In the genomic region with DNA sequence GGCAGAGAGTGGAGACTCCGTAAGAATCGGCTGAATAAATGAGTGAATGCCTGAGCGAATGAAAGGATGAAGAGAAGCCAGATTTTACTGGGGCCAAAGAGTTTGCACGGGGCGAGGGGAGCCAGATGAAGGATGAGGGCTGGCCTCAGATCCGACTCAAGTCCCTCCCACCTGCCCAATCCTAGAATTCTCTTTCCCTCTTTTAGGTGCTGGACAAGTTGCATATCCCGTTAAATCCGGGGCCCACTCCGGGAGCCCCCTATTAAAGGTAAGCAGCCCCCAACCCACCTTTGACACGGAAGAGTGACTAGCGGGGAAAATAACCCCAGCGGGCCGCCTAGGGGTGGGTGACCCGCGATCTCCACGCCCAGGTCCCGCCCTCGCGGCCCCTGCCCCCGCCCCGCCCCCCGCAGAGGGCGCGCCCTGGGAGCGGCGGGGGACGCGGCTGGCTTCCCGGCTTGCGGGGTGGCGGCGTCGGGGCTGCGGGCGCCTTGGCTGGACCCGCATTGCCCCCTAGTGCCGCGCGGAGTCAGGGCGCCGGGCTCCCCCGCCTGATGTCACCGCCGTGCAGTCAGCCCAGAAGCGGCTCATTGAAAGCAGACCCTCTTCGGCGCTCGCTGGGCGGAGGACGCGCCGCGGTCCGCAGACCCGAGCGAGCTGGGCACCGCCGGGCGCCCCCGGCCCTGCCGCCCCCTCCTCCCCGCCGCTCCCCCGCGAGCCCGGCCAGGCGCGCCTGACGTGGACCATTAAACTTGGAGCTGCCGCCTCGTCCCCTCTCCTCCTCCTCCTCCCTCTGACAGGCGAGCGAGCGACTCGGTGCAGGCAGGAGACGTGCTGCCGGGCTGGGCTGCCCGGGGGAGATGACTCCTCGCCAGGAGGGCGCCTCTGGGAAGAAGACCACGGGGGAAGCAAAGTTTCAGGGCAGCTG, we compare ENCODE assay signal across 8 cellular contexts. TPM values are rescaled to one million over a fixed set of nuclear protein-coding genes. Genes with fewer than 3 reads are reported as not detected.
A peak's percentile ranks its signal among the peaks of the same experiment; 100 is the strongest.
DNase-seq lines count a peak whose midpoint lies in the region; ATAC-seq and TF ChIP-seq lines count a peak whose summit lies in the region.

A gene (plus strand): TSS at position 570 of the 928 bp plus-strand sequence. CDS start 424 bp downstream, outside the sequence.

- DNase-seq in EL (peak; percentile 70), RPMI8226 (peak; percentile 34), left ventricle myocardium inferior (peak; percentile 79), psoas muscle (peak; percentile 77 to 86), DMS153 (lab: John Stamatoyannopoulos, UW) (no peak)
- peak; percentile 22 for DNase-seq in activated naive CD8-positive, alpha-beta T cell treated with anti-CD3 and anti-CD28 coated beads, Interleukin-2, amount 50 U/mL, for 16 hours (ENCODE audit: low read depth, low spot score)

- ATAC-seq in HG02623 (IDR thresholded peaks at IDR 0.05; ENCODE audit: unreplicated experiment) (peak; percentile 49), psoas muscle (peak; percentile 89 to 92 (median 92)), HG03378 (IDR thresholded peaks at IDR 0.05; ENCODE audit: unreplicated experiment) (no peak)

- intact Hi-C loops in left ventricle myocardium inferior (cut with micrococcal nuclease) (loop anchor here (10.0 kb wide), 1 partner anchor 471 kb away; no protein-coding TSS in a partner anchor), psoas muscle (cut with DNase I) (loop anchor here (2.0 to 10.0 kb wide), 7 partner anchors 141 to 629 kb away; no protein-coding TSS in a partner anchor)

- peak; percentile 72 for TF ChIP-seq CTCF in left ventricle myocardium inferior (IDR thresholded peaks at IDR 0.05; ENCODE audit: borderline replicate concordance)
- peak; percentile 60 for TF ChIP-seq CTCF in psoas muscle (IDR thresholded peaks at IDR 0.05)

- WGBS in psoas muscle, 3 donors, result 1 to 2% (median 2%) methylated on average over 38 to 81 of the region's 81 CpGs

- H3K4me3 ChIP-seq in left ventricle myocardium inferior (peak within 1 kb of the TSS; percentile 70), psoas muscle (peak within 1 kb of the TSS; percentile 57)

- peaks cover 24% of the 10 kb centered on the region for H3K4me1 ChIP-seq in left ventricle myocardium inferior
- H3K4me1 ChIP-seq in psoas muscle, result peaks cover 3% of the 10 kb centered on the region

- peaks cover 22% of the 10 kb centered on the region for H3K27me3 ChIP-seq in left ventricle myocardium inferior (ENCODE audit: low read depth)
- peaks cover 0 to 44% (median 0%) of the 10 kb centered on the region in 3 donors for H3K27me3 ChIP-seq in psoas muscle (ENCODE audit: insufficient read depth in 3 of 3, low read length in 2 of 3)

- H3K27ac ChIP-seq in left ventricle myocardium inferior (replicated peaks) (peak within 1 kb of the TSS; percentile 81), psoas muscle (no peak within 1 kb of the TSS)

- H3K9me3 ChIP-seq in left ventricle myocardium inferior (replicated peaks) (no peaks in the 10 kb centered on the region), psoas muscle (no peaks in the 10 kb centered on the region)

- no peaks in the 10 kb centered on the region for H3K36me3 ChIP-seq in left ventricle myocardium inferior
- H3K36me3 ChIP-seq in psoas muscle (ENCODE audit: insufficient read depth in 1 of 2, low read depth in 1 of 2), result no peaks in the 10 kb centered on the region

RNA-seq across cellular contexts. Expression of the gene that starts here (rescaled TPM):
- 2.5 TPM for total RNA-seq in left ventricle myocardium inferior
- total RNA-seq in psoas muscle, result under 1 TPM in 3 of 4 donors, not detected in 1; 0.18 to 0.50 (median 0.30) TPM
- polyA plus RNA-seq in psoas muscle, result 1 to 10 TPM in 1 of 3 donors, under 1 TPM in 2; 0.06 to 1.3 (median 0.13) TPM
